ENCODE assay signal across 11 cellular contexts in the genomic region with DNA sequence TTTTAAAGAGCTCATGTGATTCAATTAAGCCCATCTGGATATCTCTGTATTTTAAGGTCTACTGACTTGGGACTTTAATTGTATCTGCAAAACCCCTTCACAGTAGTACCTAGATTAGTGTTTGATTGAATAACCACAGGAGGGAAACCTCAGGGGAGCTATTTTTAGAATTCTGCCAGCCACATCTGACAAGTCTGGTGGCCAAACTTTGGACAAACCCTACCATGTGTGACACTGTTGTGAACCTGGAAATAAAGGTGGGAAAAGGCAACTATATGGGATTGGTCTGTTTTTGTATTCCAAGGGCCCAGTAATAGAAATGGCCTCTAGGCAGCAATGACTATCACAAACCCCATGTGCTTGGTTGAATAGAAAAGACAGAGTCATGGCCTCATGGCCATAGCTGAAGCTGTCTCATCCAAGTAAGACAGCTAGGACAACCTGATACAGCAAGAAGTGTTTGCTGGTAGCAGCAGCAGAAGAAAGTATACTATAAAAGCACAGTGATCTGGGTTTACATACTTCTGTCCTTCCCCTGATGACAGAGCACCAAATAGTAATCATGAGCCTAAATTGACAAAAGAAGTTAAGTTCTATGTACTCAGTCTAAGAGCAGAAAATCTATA.
A peak's percentile ranks its signal among the peaks of the same experiment; 100 is the strongest.
DNase-seq lines count a peak whose midpoint lies in the region; ATAC-seq and TF ChIP-seq lines count a peak whose summit lies in the region.
"Had no signal": no experiment of that assay in that cellular context is flagged by ENCODE, and none has a peak within 500 bp of the region (broad histone marks: within the 10 kb centered on the region; RNA-seq: fewer than 3 reads in every experiment).

No MANE protein-coding gene starts in this region.

- H3K4me1 ChIP-seq in BLaER1 = peaks cover 18% of the 10 kb centered on the region
- H3K4me1 ChIP-seq: parathyroid adenoma had no signal

- H3K27ac ChIP-seq in BLaER1 = peak overlapping the region; percentile 18; the same call in 1 of the 2 replicates
- H3K27ac ChIP-seq: parathyroid adenoma had no signal

- no peak for TF ChIP-seq CTCF in fibroblast of mammary gland (conservative IDR thresholded peaks at IDR 0.05; ENCODE audit: control insufficient read depth, insufficient read depth, low read depth, low read length)

- no peaks in the 10 kb centered on the region for H3K36me3 ChIP-seq in BLaER1

- in situ Hi-C loops in ACHN (cut with HindIII; ENCODE audit: low pct_ligation_motif_present, low pct_unique_long_range_greater_than_20kb, low sequenced_read_pairs) = no loop called here

- no peaks in the 10 kb centered on the region for H3K27me3 ChIP-seq in BLaER1

- DNase-seq in NCI-H460 (ENCODE audit: extremely low read depth, low read depth) (peak; percentile 8), fibroblast of mammary gland (ENCODE audit: low read depth) (peak; percentile 25), AG20443 (ENCODE audit: low spot score) (no peak), ACHN (no peak), dedifferentiated amniotic fluid mesenchymal stem cell (ENCODE audit: extremely low spot score) (no peak)
- DNase-seq: central memory CD4-positive, alpha-beta T cell; NCI-H1092 had no signal

- peaks cover 27% of the 10 kb centered on the region for H3K9me3 ChIP-seq in BLaER1

- H3K4me3 ChIP-seq in BLaER1 (no peak overlapping the region), fibroblast of mammary gland (ENCODE audit: control insufficient read depth, low read depth, low read length) (no peak overlapping the region)

- H3K9ac ChIP-seq in BLaER1 = no peak overlapping the region
- H3K9ac ChIP-seq: parathyroid adenoma had no signal

- peak overlapping the region; percentile 55 for H3K4me2 ChIP-seq in BLaER1

- ATAC-seq in GM21447 (IDR thresholded peaks at IDR 0.05; ENCODE audit: unreplicated experiment) = peak; percentile 66
- no peak for ATAC-seq in GM21515 (IDR thresholded peaks at IDR 0.05; ENCODE audit: unreplicated experiment)

- H4K20me1 ChIP-seq in BLaER1 = no peaks in the 10 kb centered on the region

Comparison
In these comparisons a context has a peak if more than half of its experiments do, and no peak if none do; other contexts are left out.
1. DNase-seq: peak in NCI-H460 (single experiment) and fibroblast of mammary gland (single experiment); none in AG20443 (single experiment), ACHN (single experiment) and dedifferentiated amniotic fluid mesenchymal stem cell (single experiment).